ENCODE assay signal across 12 cellular contexts in the genomic region with DNA sequence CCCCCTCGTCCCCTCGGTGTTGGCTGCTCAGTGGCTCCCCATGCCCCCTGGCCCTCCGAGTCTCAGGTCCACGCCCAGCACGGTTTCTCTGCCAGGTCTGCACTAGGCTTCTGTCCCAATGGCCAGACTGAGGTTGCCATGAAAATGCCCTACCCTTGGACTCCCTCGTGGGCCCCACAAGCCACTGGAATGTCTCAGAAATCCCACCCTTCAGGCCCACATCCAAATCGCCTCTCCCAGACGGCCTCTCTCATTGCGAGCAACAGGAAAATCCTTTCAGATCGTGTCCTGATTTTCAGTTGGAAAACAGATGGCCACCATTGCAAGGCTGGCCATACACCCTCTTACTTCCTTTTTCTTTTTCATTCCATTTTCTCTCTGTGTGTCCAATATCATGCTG.
A peak's percentile ranks its signal among the peaks of the same experiment; 100 is the strongest.
DNase-seq lines count a peak whose midpoint lies in the region; ATAC-seq and TF ChIP-seq lines count a peak whose summit lies in the region.
"Had no signal": no experiment of that assay in that cellular context is flagged by ENCODE, and none has a peak within 500 bp of the region (broad histone marks: within the 10 kb centered on the region; RNA-seq: fewer than 3 reads in every experiment).

No MANE protein-coding gene starts in this region.

- H3K9me3 ChIP-seq in gastrocnemius medialis: no peaks in the 10 kb centered on the region

- H3K4me3 ChIP-seq in fibroblast of the aortic adventitia (ENCODE audit: low read depth, low read length) (no peak overlapping the region), gastrocnemius medialis (no peak overlapping the region)

- no peak for DNase-seq in CD14-positive monocyte (ENCODE audit: low spot score)
- DNase-seq in activated CD8-positive, alpha-beta T cell treated with anti-CD3 and anti-CD28 coated beads for 36 hours: no peak
- DNase-seq in fibroblast of the aortic adventitia (ENCODE audit: low read depth): peak; percentile 55
- DNase-seq in gastrocnemius medialis: no peak
- DNase-seq in SK-N-DZ (ENCODE audit: low spot score): no peak
- no peak for DNase-seq in nephron progenitor cell
- no peak for DNase-seq in islet precursor cell
- DNase-seq in DMS 273 (lab: John Stamatoyannopoulos, UW; ENCODE audit: unreplicated experiment): no peak
- DNase-seq: Karpas-422; kidney glomerular epithelial cell; occipital lobe; stimulated activated naive B cell treated with anti-CD40 and anti-IgM and Interleukin-4, amounts not matched to agents 10 μg/mL and 1 μg/mL and 100 μg/mL, for 72 hours had no signal

- no peak for TF ChIP-seq POLR2A in gastrocnemius medialis (IDR thresholded peaks at IDR 0.05)

- TF ChIP-seq CTCF in CD14-positive monocyte (IDR thresholded peaks at IDR 0.05) (no peak), fibroblast of the aortic adventitia (IDR thresholded peaks at IDR 0.05; ENCODE audit: insufficient read depth, low read length) (no peak), gastrocnemius medialis (IDR thresholded peaks at IDR 0.05 in 4 of 5, conservative IDR thresholded peaks at IDR 0.05 in 1 of 5) (no peak), nephron progenitor cell (IDR thresholded peaks at IDR 0.05) (no peak)
- TF ChIP-seq CTCF in activated CD8-positive, alpha-beta T cell treated with anti-CD3 and anti-CD28 coated beads for 36 hours (IDR thresholded peaks at IDR 0.05): no peak

- POLR2A ChIA-PET in activated CD8-positive, alpha-beta T cell treated with anti-CD3 and anti-CD28 coated beads for 36 hours (lab: Charles Lee): no interaction called here

- H3K27ac Mint-ChIP-seq in CD14-positive monocyte: peak overlapping the region in 5 of 7 donors; percentile 15 to 77 (median 61)
- H3K27ac Mint-ChIP-seq in activated CD8-positive, alpha-beta T cell treated with anti-CD3 and anti-CD28 coated beads for 36 hours: peak overlapping the region; percentile 10
- H3K27ac Mint-ChIP-seq in nephron progenitor cell: no peak overlapping the region
- H3K27ac Mint-ChIP-seq: stimulated activated naive B cell treated with anti-CD40 and anti-IgM and Interleukin-4, amounts not matched to agents 10 μg/mL and 1 μg/mL and 100 μg/mL, for 72 hours had no signal

- H3K27me3 Mint-ChIP-seq in CD14-positive monocyte (ENCODE audit: low read depth in 3 of 3) (peaks cover 0 to 10% (median 4%) of the 10 kb centered on the region in 3 donors), nephron progenitor cell (ENCODE audit: low read depth, poor library complexity) (peaks cover 11% of the 10 kb centered on the region)
- no peaks in the 10 kb centered on the region for H3K27me3 Mint-ChIP-seq in activated CD8-positive, alpha-beta T cell treated with anti-CD3 and anti-CD28 coated beads for 36 hours
- H3K27me3 Mint-ChIP-seq: stimulated activated naive B cell treated with anti-CD40 and anti-IgM and Interleukin-4, amounts not matched to agents 10 μg/mL and 1 μg/mL and 100 μg/mL, for 72 hours had no signal

- no peaks in the 10 kb centered on the region for H3K9me3 Mint-ChIP-seq in CD14-positive monocyte
- H3K9me3 Mint-ChIP-seq in activated CD8-positive, alpha-beta T cell treated with anti-CD3 and anti-CD28 coated beads for 36 hours: no peaks in the 10 kb centered on the region
- no peaks in the 10 kb centered on the region for H3K9me3 Mint-ChIP-seq in nephron progenitor cell
- H3K9me3 Mint-ChIP-seq: stimulated activated naive B cell treated with anti-CD40 and anti-IgM and Interleukin-4, amounts not matched to agents 10 μg/mL and 1 μg/mL and 100 μg/mL, for 72 hours had no signal

- peak overlapping the region in 3 of 4 donors; percentile 16 to 31 (median 20) for H3K27ac ChIP-seq in gastrocnemius medialis

- in situ Hi-C loops in gastrocnemius medialis (cut with MboI; ENCODE audit: low sequenced_read_pairs in 4 of 4): no loop called here

- no peaks in the 10 kb centered on the region for H3K36me3 ChIP-seq in gastrocnemius medialis

- H3K4me3 Mint-ChIP-seq in CD14-positive monocyte (no peak overlapping the region), nephron progenitor cell (no peak overlapping the region)
- no peak overlapping the region for H3K4me3 Mint-ChIP-seq in activated CD8-positive, alpha-beta T cell treated with anti-CD3 and anti-CD28 coated beads for 36 hours
- H3K4me3 Mint-ChIP-seq: stimulated activated naive B cell treated with anti-CD40 and anti-IgM and Interleukin-4, amounts not matched to agents 10 μg/mL and 1 μg/mL and 100 μg/mL, for 72 hours had no signal

- no peak for ATAC-seq in activated CD8-positive, alpha-beta T cell treated with anti-CD3 and anti-CD28 coated beads for 36 hours
- ATAC-seq in gastrocnemius medialis: no peak
- ATAC-seq: stimulated activated naive B cell treated with anti-CD40 and anti-IgM and Interleukin-4, amounts not matched to agents 10 μg/mL and 1 μg/mL and 100 μg/mL, for 72 hours had no signal

- H3K36me3 Mint-ChIP-seq in CD14-positive monocyte (peaks cover 2 to 4% of the 10 kb centered on the region in 2 donors), nephron progenitor cell (ENCODE audit: low read depth) (no peaks in the 10 kb centered on the region)
- no peaks in the 10 kb centered on the region for H3K36me3 Mint-ChIP-seq in activated CD8-positive, alpha-beta T cell treated with anti-CD3 and anti-CD28 coated beads for 36 hours (ENCODE audit: low read depth)
- H3K36me3 Mint-ChIP-seq: stimulated activated naive B cell treated with anti-CD40 and anti-IgM and Interleukin-4, amounts not matched to agents 10 μg/mL and 1 μg/mL and 100 μg/mL, for 72 hours had no signal

- H3K4me1 ChIP-seq in gastrocnemius medialis: peaks cover 57 to 58% of the 10 kb centered on the region in 2 donors

- intact Hi-C loops in CD14-positive monocyte (cut with micrococcal nuclease) (no loop called here), gastrocnemius medialis (cut with DNase I; ENCODE audit: low total_unique reads) (no loop called here)
- intact Hi-C loops in activated CD8-positive, alpha-beta T cell treated with anti-CD3 and anti-CD28 coated beads for 36 hours (cut with micrococcal nuclease): no loop called here

- no peaks in the 10 kb centered on the region for H3K27me3 ChIP-seq in gastrocnemius medialis

- H3K4me1 Mint-ChIP-seq in CD14-positive monocyte (peaks cover 62% of the 10 kb centered on the region), nephron progenitor cell (peaks cover 66% of the 10 kb centered on the region)
- H3K4me1 Mint-ChIP-seq in activated CD8-positive, alpha-beta T cell treated with anti-CD3 and anti-CD28 coated beads for 36 hours (ENCODE audit: low read depth): peaks cover 57% of the 10 kb centered on the region

- CTCF ChIA-PET in activated CD8-positive, alpha-beta T cell treated with anti-CD3 and anti-CD28 coated beads for 36 hours (lab: Charles Lee): no interaction called here
